ENCODE assay signal across 8 cellular contexts in the genomic region with DNA sequence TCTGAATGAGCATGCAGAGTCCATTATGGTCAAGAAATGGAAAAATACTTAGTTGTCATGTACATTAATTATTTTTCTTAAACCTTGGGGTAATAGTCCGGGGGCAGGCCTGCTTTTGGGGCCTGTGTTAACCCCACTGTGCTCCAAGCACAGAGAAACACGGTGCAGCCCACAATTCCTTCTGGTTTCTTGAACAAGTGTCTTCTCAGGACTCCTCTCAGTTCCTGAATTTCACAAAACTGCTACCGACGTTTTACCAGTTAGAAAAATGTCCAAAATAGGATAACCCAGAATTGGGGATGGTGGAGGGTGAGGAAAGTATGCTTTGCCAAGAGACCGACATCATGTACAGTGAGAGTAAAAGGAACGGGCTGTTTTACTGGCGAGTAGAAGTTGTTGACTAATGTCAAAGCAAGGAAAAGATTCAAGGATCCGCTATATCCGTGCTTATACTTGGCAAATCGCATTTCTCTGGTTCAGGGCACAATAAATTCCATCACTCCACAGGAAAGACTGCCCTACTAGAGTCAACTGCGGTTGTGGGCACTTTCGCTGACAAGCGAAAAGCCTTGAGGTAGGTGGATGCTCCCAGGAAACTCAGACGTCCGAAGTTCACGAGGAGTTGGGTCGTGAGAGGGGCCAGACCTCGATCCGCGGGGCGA. TPM values are rescaled to one million over a fixed set of nuclear protein-coding genes. Genes with fewer than 3 reads are reported as not detected.
DNase-seq lines count a peak whose midpoint lies in the region; ATAC-seq, FAIRE-seq and TF ChIP-seq lines count a peak whose summit lies in the region.

No MANE protein-coding gene starts in this region.

- peaks cover 3% of the 10 kb centered on the region for H4K20me1 ChIP-seq in astrocyte (ENCODE audit: insufficient read depth, low read length)

- H3K36me3 ChIP-seq in heart left ventricle (peaks cover 0 to 18% (median 12%) of the 10 kb centered on the region in 9 donors), astrocyte (ENCODE audit: insufficient read depth, low read length) (peaks cover 3% of the 10 kb centered on the region), lung (ENCODE audit: control insufficient read depth in 2 of 2, insufficient read depth in 2 of 2, low read length in 2 of 2) (peaks cover 2 to 8% of the 10 kb centered on the region in 2 donors), urinary bladder (ENCODE audit: insufficient read depth) (peaks cover 4% of the 10 kb centered on the region)

- H3K4me1 ChIP-seq in heart left ventricle (peaks cover 0 to 31% (median 19%) of the 10 kb centered on the region in 12 donors), astrocyte (ENCODE audit: insufficient read depth, low read length) (peaks cover 20% of the 10 kb centered on the region), lung (ENCODE audit: control insufficient read depth in 2 of 2, insufficient read depth in 2 of 2, low read length in 2 of 2) (peaks cover 2 to 10% of the 10 kb centered on the region in 2 donors), urinary bladder (ENCODE audit: insufficient read depth) (no peaks in the 10 kb centered on the region)

- no peaks in the 10 kb centered on the region for H3K27me3 ChIP-seq in heart left ventricle
- no peaks in the 10 kb centered on the region for H3K27me3 ChIP-seq in astrocyte (ENCODE audit: insufficient read depth, low read length)
- H3K27me3 ChIP-seq in lung (ENCODE audit: control insufficient read depth, insufficient read depth), result no peaks in the 10 kb centered on the region

- H3K4me3 Mint-ChIP-seq in astrocyte (ENCODE audit: unreplicated experiment), result peak overlapping the region; percentile 98

- TF ChIP-seq POLR2A in heart left ventricle (IDR thresholded peaks at IDR 0.05), result no peak

- H3K36me3 Mint-ChIP-seq in astrocyte (ENCODE audit: low read depth, unreplicated experiment), result peaks cover 4% of the 10 kb centered on the region

- peaks cover 4% of the 10 kb centered on the region for H3K4me1 Mint-ChIP-seq in astrocyte (ENCODE audit: low read depth, unreplicated experiment)

- H3K27ac Mint-ChIP-seq in astrocyte (ENCODE audit: unreplicated experiment), result peak overlapping the region; percentile 64

- no peak for ATAC-seq in heart left ventricle
- ATAC-seq in left cardiac atrium, result no peak
- no peak for ATAC-seq in lung (ENCODE audit: insufficient read depth, low FRiP score)
- ATAC-seq in GM19351 (IDR thresholded peaks at IDR 0.05; ENCODE audit: unreplicated experiment), result no peak
- ATAC-seq in left lobe of liver, result no peak

- FAIRE-seq in astrocyte (lab: Jason Lieb, UNC), result no peak

- TF ChIP-seq CTCF in heart left ventricle (IDR thresholded peaks at IDR 0.05), result no peak
- no peak for TF ChIP-seq CTCF in astrocyte (IDR thresholded peaks at IDR 0.05; ENCODE audit: insufficient read depth, low read depth, low read length)
- TF ChIP-seq CTCF in lung (IDR thresholded peaks at IDR 0.05; ENCODE audit: control extremely low read depth, extremely low read depth), result no peak

- no peaks in the 10 kb centered on the region for H3K9me3 ChIP-seq in heart left ventricle
- no peaks in the 10 kb centered on the region for H3K9me3 ChIP-seq in astrocyte (ENCODE audit: insufficient read depth, low read depth, low read length)
- no peaks in the 10 kb centered on the region for H3K9me3 ChIP-seq in lung (ENCODE audit: control insufficient read depth in 2 of 2, insufficient read depth in 1 of 2, low read length in 1 of 2)

- intact Hi-C loops in heart left ventricle (cut with DNase I), result loop anchor here in 5 of 10 donors (2.0 to 10.0 kb wide), 3 partner anchors 51 to 214 kb away; a partner anchor contains a TSS
- intact Hi-C loops in left cardiac atrium (cut with DNase I), result no loop called here

- H3K4me3 ChIP-seq in heart left ventricle (peak overlapping the region; percentile 71 to 97 (median 88)), astrocyte (ENCODE audit: insufficient read depth, low read depth, low read length) (peak overlapping the region; percentile 82), lung (peak overlapping the region; percentile 96), urinary bladder (ENCODE audit: low read depth, low read length) (peak overlapping the region; percentile 83)

- no peak for DNase-seq in heart left ventricle
- DNase-seq in left cardiac atrium, result no peak
- DNase-seq in astrocyte (ENCODE audit: low read depth), result no peak
- no peak for DNase-seq in lung (ENCODE audit: low spot score)
- no peak for DNase-seq in H4 (ENCODE audit: low spot score)
- DNase-seq in left lobe of liver (ENCODE audit: low spot score), result no peak

- H3K9me3 Mint-ChIP-seq in astrocyte (ENCODE audit: unreplicated experiment), result no peaks in the 10 kb centered on the region

- peak overlapping the region; percentile 80 for H3K9ac ChIP-seq in astrocyte (ENCODE audit: low read length)

- peak overlapping the region; percentile 96 for H3K4me2 ChIP-seq in astrocyte (ENCODE audit: low read length)

- no peaks in the 10 kb centered on the region for H3K27me3 Mint-ChIP-seq in astrocyte (ENCODE audit: low read depth, unreplicated experiment)

- peaks cover 28% of the 10 kb centered on the region for H3K79me2 ChIP-seq in astrocyte (ENCODE audit: insufficient read depth, low read length)

- peak overlapping the region; percentile 100 for H2AFZ ChIP-seq in astrocyte (ENCODE audit: low read depth, low read length)

- 23 to 45% (median 25%) methylated on average over 13 to 21 of the region's 21 CpGs for WGBS in heart left ventricle, 4 donors
- 19 to 23% methylated on average over 21 of the region's 21 CpGs for WGBS in lung, 2 donors
- WGBS in urinary bladder, result 18% methylated on average over 21 of the region's 21 CpGs

- peak overlapping the region; percentile 68 to 95 (median 89) for H3K27ac ChIP-seq in heart left ventricle
- H3K27ac ChIP-seq in astrocyte (ENCODE audit: low read depth, low read length), result peak overlapping the region; percentile 75
- H3K27ac ChIP-seq in lung (ENCODE audit: low read depth in 1 of 2, low read length in 1 of 2), result peak overlapping the region; percentile 91 to 92
- no peak overlapping the region for H3K27ac ChIP-seq in urinary bladder (ENCODE audit: low read depth)

RNA-seq across cellular contexts. Expression of a gene that starts 0.5 kb away (rescaled TPM):
- total RNA-seq in heart left ventricle (10 to 100 TPM; 24.0 to 43.8 (median 36.4) TPM), left cardiac atrium (10 to 100 TPM; 34.2 to 35.1 TPM), astrocyte (45.3 and 46.4 TPM in 2 replicates), lung (10 to 100 TPM in 1 of 2 donors, 1 to 10 TPM in 1; 6.5 to 14.2 TPM), urinary bladder (9.3 TPM), left lobe of liver (1.3 TPM)
- polyA plus RNA-seq in heart left ventricle (10 to 100 TPM; 13.3 to 18.1 TPM), lung (1 to 10 TPM; 4.5 to 9.5 TPM), urinary bladder (12.3 TPM)
- 14.9 and 21.0 TPM in 2 replicates for total RNA-seq in H4 (2014; rRNA removed; shearing (Covaris generic))

RNA-seq across cellular contexts. Expression of a gene that starts 54.1 kb away (rescaled TPM):
- total RNA-seq in heart left ventricle, result 10 to 100 TPM in 3 of 9 donors, 1 to 10 TPM in 6; 5.1 to 12.3 (median 6.9) TPM
- 1 to 10 TPM; 1.9 to 3.3 TPM for polyA plus RNA-seq in heart left ventricle
- 1 to 10 TPM; 5.1 to 6.1 TPM for total RNA-seq in left cardiac atrium
- 10.1 and 11.5 TPM in 2 replicates for total RNA-seq in astrocyte
- total RNA-seq in lung, result 10 to 100 TPM; 11.1 to 21.0 TPM
- polyA plus RNA-seq in lung, result 1 to 10 TPM; 1.9 to 2.1 TPM
- total RNA-seq in urinary bladder, result 34.4 TPM
- polyA plus RNA-seq in urinary bladder, result 3.4 TPM
- 10.3 and 12.3 TPM in 2 replicates for total RNA-seq in H4 (2014; rRNA removed; shearing (Covaris generic))
- total RNA-seq in left lobe of liver, result 2.1 TPM
